ENCODE assay signal across 1 cellular context in the genomic region with DNA sequence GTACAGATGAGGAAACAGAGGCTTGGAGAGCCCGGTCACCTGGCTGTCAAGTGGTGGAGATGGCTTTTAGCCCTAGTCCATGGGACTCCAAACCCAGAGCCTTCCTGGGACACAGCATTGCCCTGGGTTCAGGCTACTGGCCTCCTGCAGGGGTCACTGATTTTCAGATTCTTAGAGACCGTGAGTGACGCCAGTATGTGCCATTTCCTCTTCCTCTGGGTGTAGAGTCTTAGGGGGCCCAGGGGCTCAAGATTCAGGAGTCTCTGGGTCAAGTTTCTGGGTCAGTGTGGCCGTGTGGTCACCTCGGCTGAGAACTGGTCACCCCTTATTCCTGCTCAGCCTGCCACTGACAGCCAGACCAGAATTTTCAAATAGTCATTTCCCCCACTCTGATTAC.
TF ChIP-seq lines count a peak whose summit lies in the region.

No MANE protein-coding gene starts in this region.

TF ChIP-seq in K562, 482 proteins besides CTCF, POLR2A, EP300 and RAD21 (continued from another document):
- no peak for TF ChIP-seq MGA (IDR thresholded peaks at IDR 0.05)
- no peak for TF ChIP-seq GTF3C2 (IDR thresholded peaks at IDR 0.05; ENCODE audit: borderline replicate concordance, extremely low read depth, insufficient read length)
- TF ChIP-seq HDAC6 (IDR thresholded peaks at IDR 0.05; ENCODE audit: low read depth, low read length) = no peak
- no peak for TF ChIP-seq RBFOX2 (IDR thresholded peaks at IDR 0.05; ENCODE audit: low read depth, low read length)
- no peak for TF ChIP-seq SREBF2 (CRISPR knock-in tag; IDR thresholded peaks at IDR 0.05)
- no peak for TF ChIP-seq SMARCA5 (IDR thresholded peaks at IDR 0.05)
- TF ChIP-seq ZKSCAN3 (CRISPR knock-in tag; IDR thresholded peaks at IDR 0.05) = no peak
- no peak for TF ChIP-seq ZNF766 (CRISPR knock-in tag; conservative IDR thresholded peaks at IDR 0.05)
